ENCODE assay signal across 8 cellular contexts in genomic region chr14:53217283-53217994, GRCh38.
A peak's percentile ranks its signal among the peaks of the same experiment; 100 is the strongest.
DNase-seq lines count a peak whose midpoint lies in the region; ATAC-seq, FAIRE-seq and TF ChIP-seq lines count a peak whose summit lies in the region.

No MANE protein-coding gene starts in this region.

- dilution Hi-C loops in endothelial cell of umbilical vein (cut with MboI; ENCODE audit: extremely low pct_ligation_motif_present, low sequenced_read_pairs): no loop called here

- intact Hi-C loops in CD8-positive, alpha-beta T cell (cut with DNase I, micrococcal nuclease): loop anchor here (1.0 to 2.0 kb wide), 2 partner anchors 64 to 65 kb away; partner anchors contain the start of gene DDHD1 (in 2 of the 2)
- intact Hi-C loops in endothelial cell of umbilical vein (cut with micrococcal nuclease): loop anchor here (1.0 to 10.0 kb wide), 4 partner anchors 67 to 1127 kb away; partner anchors contain the start of genes GPR137C and TXNDC16

- no peaks in the 10 kb centered on the region for H3K9me3 ChIP-seq in CD8-positive, alpha-beta T cell (ENCODE audit: low read length)
- H3K9me3 ChIP-seq in endothelial cell of umbilical vein (replicated peaks; ENCODE audit: control insufficient read depth, insufficient read depth, low read length): no peaks in the 10 kb centered on the region
- H3K9me3 ChIP-seq in muscle layer of colon (ENCODE audit: low read length): no peaks in the 10 kb centered on the region

- H3K4me3 ChIP-seq in CD8-positive, alpha-beta T cell (ENCODE audit: low read depth, low read length): peak overlapping the region; percentile 65
- peak overlapping the region in 2 of 3 experiments; percentile 22 to 69 for H3K4me3 ChIP-seq in endothelial cell of umbilical vein (replicated peaks in 1 of 3; ENCODE audit: insufficient read depth in 1 of 3, low read depth in 1 of 3, low read length in 3 of 3)
- peak overlapping the region; percentile 46 to 55 for H3K4me3 ChIP-seq in muscle layer of colon (ENCODE audit: low read depth in 1 of 2, low read length in 2 of 2)

- BruUV-seq in endothelial cell of umbilical vein (replicated peaks; lab: Mats Ljungman, UMichigan): no TSS peak

- H3K4me3 Mint-ChIP-seq in CD8-positive, alpha-beta T cell: peak overlapping the region; percentile 91

- H3K27me3 Mint-ChIP-seq in CD8-positive, alpha-beta T cell (ENCODE audit: low read depth): no peaks in the 10 kb centered on the region

- H3K9me1 ChIP-seq in endothelial cell of umbilical vein (replicated peaks; ENCODE audit: control insufficient read depth, extremely low read depth, insufficient read depth, low read length): no peaks in the 10 kb centered on the region

- H2AFZ ChIP-seq in endothelial cell of umbilical vein (ENCODE audit: low read depth, low read length): peak overlapping the region; percentile 83

- peak; percentile 48 to 81 (median 62) for DNase-seq in CD8-positive, alpha-beta T cell
- peak; percentile 41 for DNase-seq in NCI-H748 treated with DMSO at 0.1 percent for 48 hours (lab: John Stamatoyannopoulos, UW)
- DNase-seq in activated CD8-positive, alpha-beta memory T cell treated with anti-CD3 and anti-CD28 coated beads for 1 hour (ENCODE audit: extremely low read depth in 1 of 2, low read depth in 1 of 2): peak; percentile 26 to 42
- peak; percentile 79 for DNase-seq in endothelial cell of umbilical vein (ENCODE audit: low read depth, low spot score)
- DNase-seq in stimulated activated CD8-positive, alpha-beta memory T cell treated with anti-CD3 and anti-CD28 coated beads, Interleukin-7, amount 100 ng/mL, for 24 hours (ENCODE audit: low read depth): peak; percentile 30

- H3K27ac ChIP-seq in CD8-positive, alpha-beta T cell (ENCODE audit: low read depth, low read length): no peak overlapping the region
- no peak overlapping the region for H3K27ac ChIP-seq in endothelial cell of umbilical vein (ENCODE audit: insufficient read depth, low read depth, low read length)
- no peak overlapping the region for H3K27ac ChIP-seq in muscle layer of colon (ENCODE audit: low read depth, low read length)

- H3K4me2 ChIP-seq in endothelial cell of umbilical vein (ENCODE audit: insufficient read depth, low read length): peak overlapping the region; percentile 61

- no peak for TF ChIP-seq POLR2A in endothelial cell of umbilical vein (IDR thresholded peaks at IDR 0.05; ENCODE audit: low read depth, low read length)

- CTCF ChIA-PET in CD8-positive, alpha-beta T cell (lab: Charles Lee): interaction anchor here (1.2 kb wide), 1 partner anchor 78 kb away, joined by 3 read pairs; no protein-coding TSS in a partner anchor
- CTCF ChIA-PET in endothelial cell of umbilical vein (lab: Charles Lee): interaction anchor here (0.6 to 2.8 kb wide), 22 partner anchors 12 to 1139 kb away, joined by 3 to 15 read pairs (median 3); partner anchors contain the start of gene DDHD1

- TF ChIP-seq CTCF in CD8-positive, alpha-beta T cell (IDR thresholded peaks at IDR 0.05): peak; percentile 48
- TF ChIP-seq CTCF in endothelial cell of umbilical vein (IDR thresholded peaks at IDR 0.05; ENCODE audit: extremely low read depth in 1 of 2, insufficient read depth in 1 of 2, low read depth in 1 of 2, low read length in 2 of 2): peak; percentile 29 to 58

- peak; percentile 95 for ATAC-seq in CD8-positive, alpha-beta T cell
- peak; percentile 98 for ATAC-seq in GM19351 (IDR thresholded peaks at IDR 0.05; ENCODE audit: unreplicated experiment)
- ATAC-seq in HG03460 (IDR thresholded peaks at IDR 0.05; ENCODE audit: unreplicated experiment): peak; percentile 96

- no peaks in the 10 kb centered on the region for H3K36me3 Mint-ChIP-seq in CD8-positive, alpha-beta T cell

- H3K79me2 ChIP-seq in endothelial cell of umbilical vein (ENCODE audit: control insufficient read depth, insufficient read depth, low read length): no peaks in the 10 kb centered on the region

- H3K9ac ChIP-seq in endothelial cell of umbilical vein (replicated peaks; ENCODE audit: extremely low read depth, insufficient read depth, low read length) (peak overlapping the region; percentile 47), muscle layer of colon (ENCODE audit: low read length) (peak overlapping the region; percentile 25)

- peaks cover 9% of the 10 kb centered on the region for H3K4me1 Mint-ChIP-seq in CD8-positive, alpha-beta T cell (ENCODE audit: low read depth)

- H3K4me1 ChIP-seq in CD8-positive, alpha-beta T cell (ENCODE audit: insufficient read depth, low read length): peaks cover 6% of the 10 kb centered on the region
- H3K4me1 ChIP-seq in endothelial cell of umbilical vein (ENCODE audit: control insufficient read depth, extremely low read depth, insufficient read depth, low read length) (no peaks in the 10 kb centered on the region), muscle layer of colon (ENCODE audit: insufficient read depth, low read length) (no peaks in the 10 kb centered on the region)

- peak; percentile 85 for FAIRE-seq in endothelial cell of umbilical vein (lab: Jason Lieb, UNC)

- no peaks in the 10 kb centered on the region for H3K36me3 ChIP-seq in CD8-positive, alpha-beta T cell (ENCODE audit: insufficient read depth, low read length)
- H3K36me3 ChIP-seq in endothelial cell of umbilical vein (ENCODE audit: control insufficient read depth in 2 of 2, extremely low read depth in 1 of 2, insufficient read depth in 2 of 2, low read length in 2 of 2) (no peaks in the 10 kb centered on the region), muscle layer of colon (ENCODE audit: insufficient read depth, low read length) (no peaks in the 10 kb centered on the region)

- POLR2A ChIA-PET in CD8-positive, alpha-beta T cell (lab: Charles Lee): interaction anchor here (0.6 to 2.1 kb wide), 4 partner anchors 65 to 801 kb away, joined by 3 to 13 read pairs (median 6); partner anchors contain the start of gene DDHD1
- POLR2A ChIA-PET in endothelial cell of umbilical vein (lab: Charles Lee): interaction anchor here (0.6 kb wide), 1 partner anchor 1136 kb away, joined by 3 read pairs; no protein-coding TSS in a partner anchor

- H3K27ac Mint-ChIP-seq in CD8-positive, alpha-beta T cell: peak overlapping the region; percentile 53

- no peaks in the 10 kb centered on the region for H4K20me1 ChIP-seq in endothelial cell of umbilical vein (replicated peaks; ENCODE audit: control insufficient read depth, extremely low read depth, insufficient read depth, low read length)

- H3K9me3 Mint-ChIP-seq in CD8-positive, alpha-beta T cell: no peaks in the 10 kb centered on the region

- no peaks in the 10 kb centered on the region for H3K27me3 ChIP-seq in CD8-positive, alpha-beta T cell (ENCODE audit: insufficient read depth, low read length)
- H3K27me3 ChIP-seq in endothelial cell of umbilical vein (ENCODE audit: control insufficient read depth in 2 of 2, insufficient read depth in 2 of 2, low read length in 2 of 2) (no peaks in the 10 kb centered on the region), muscle layer of colon (ENCODE audit: control insufficient read depth in 1 of 2, insufficient read depth in 2 of 2, low read length in 2 of 2) (no peaks in the 10 kb centered on the region)

TF ChIP-seq in endothelial cell of umbilical vein, 7 proteins besides CTCF, POLR2A, EP300 and RAD21:
- TF ChIP-seq POLR2AphosphoS5 (IDR thresholded peaks at IDR 0.05; ENCODE audit: insufficient read depth, low read depth, low read length) (no peak), FOS (IDR thresholded peaks at IDR 0.05; ENCODE audit: borderline replicate concordance, insufficient read depth, low read length) (no peak), MAX (IDR thresholded peaks at IDR 0.05; ENCODE audit: insufficient read depth, insufficient read length) (no peak), EZH2 (IDR thresholded peaks at IDR 0.05; ENCODE audit: borderline replicate concordance, low read depth, low read length, severe bottlenecking) (no peak), GATA2 (IDR thresholded peaks at IDR 0.05; ENCODE audit: insufficient read depth, insufficient read length, low read depth, low read length) (no peak), JUN (IDR thresholded peaks at IDR 0.05; ENCODE audit: borderline replicate concordance, insufficient read depth, insufficient read length, low read depth) (no peak), MYC (IDR thresholded peaks at IDR 0.05; ENCODE audit: low read depth, low read length) (no peak)
